In genomic region chr14:81164167-81164774, GRCh38 we compare ENCODE assay signal across 8 cellular contexts. TPM values are rescaled to one million over a fixed set of nuclear protein-coding genes. Genes with fewer than 3 reads are reported as not detected.
DNase-seq lines count a peak whose midpoint lies in the region; ATAC-seq and TF ChIP-seq lines count a peak whose summit lies in the region.

No MANE protein-coding gene starts in this region.

- DNase-seq in AML-193 (lab: John Stamatoyannopoulos, UW) (peak; percentile 73 to 80), NCI-H1436 (lab: John Stamatoyannopoulos, UW) (peak; percentile 74), brain pericyte (ENCODE audit: low read depth, low spot score) (peak; percentile 15), left lobe of liver (ENCODE audit: low spot score) (peak; percentile 79)
- peak; percentile 5 to 15 for DNase-seq in stimulated activated CD8-positive, alpha-beta memory T cell treated with anti-CD3 and anti-CD28 coated beads, Interleukin-7, amount 100 ng/mL, for 4 hours (ENCODE audit: low read depth in 2 of 2)

- ATAC-seq in GM18520 (IDR thresholded peaks at IDR 0.05; ENCODE audit: unreplicated experiment) (peak; percentile 81), HG02943 (IDR thresholded peaks at IDR 0.05; ENCODE audit: low read depth, unreplicated experiment) (peak; percentile 77), SK-N-SH treated with all-trans-retinoic acid at 6 μM for 48 hours (peak; percentile 99), left lobe of liver (peak; percentile 90)

TF ChIP-seq in SK-N-SH treated with all-trans-retinoic acid at 6 μM for 48 hours, 23 proteins besides CTCF, POLR2A, EP300 and RAD21:
- TF ChIP-seq CREB5 (CRISPR knock-in tag; IDR thresholded peaks at IDR 0.05; ENCODE audit: low read depth) (no peak), POU6F1 (CRISPR knock-in tag; IDR thresholded peaks at IDR 0.05; ENCODE audit: borderline replicate concordance, low read depth) (no peak), PATZ1 (CRISPR knock-in tag; IDR thresholded peaks at IDR 0.05; ENCODE audit: borderline replicate concordance) (no peak), ZFP30 (CRISPR knock-in tag; IDR thresholded peaks at IDR 0.05) (no peak), BACH2 (CRISPR knock-in tag; IDR thresholded peaks at IDR 0.05; ENCODE audit: borderline replicate concordance) (no peak), ESRRG (CRISPR knock-in tag; IDR thresholded peaks at IDR 0.05) (no peak), PPARA (CRISPR knock-in tag; IDR thresholded peaks at IDR 0.05; ENCODE audit: borderline replicate concordance) (no peak), ZNF70 (CRISPR knock-in tag; IDR thresholded peaks at IDR 0.05) (no peak), GLIS3 (CRISPR knock-in tag; IDR thresholded peaks at IDR 0.05) (no peak), OSR1 (CRISPR knock-in tag; IDR thresholded peaks at IDR 0.05) (no peak), CSDC2 (CRISPR knock-in tag; IDR thresholded peaks at IDR 0.05) (no peak), TSHZ2 (CRISPR knock-in tag; IDR thresholded peaks at IDR 0.05) (no peak), TOX (CRISPR knock-in tag; IDR thresholded peaks at IDR 0.05; ENCODE audit: borderline replicate concordance) (no peak), TCF4 (CRISPR knock-in tag; IDR thresholded peaks at IDR 0.05; ENCODE audit: borderline replicate concordance) (no peak), ZC3H10 (CRISPR knock-in tag; IDR thresholded peaks at IDR 0.05) (no peak), RARB (CRISPR knock-in tag; IDR thresholded peaks at IDR 0.05) (no peak), ISL1 (CRISPR knock-in tag; IDR thresholded peaks at IDR 0.05) (no peak), SNAI2 (CRISPR knock-in tag; IDR thresholded peaks at IDR 0.05) (no peak), ZNF8 (CRISPR knock-in tag; IDR thresholded peaks at IDR 0.05) (no peak), CSRNP3 (CRISPR knock-in tag; IDR thresholded peaks at IDR 0.05) (no peak)
TF ChIP-seq in SK-N-SH treated with all-trans-retinoic acid at 6 μM for 48 hours: peak in this region for 0.

RNA-seq across cellular contexts. Expression of gene GTF2A1, which starts 56.5 kb away (rescaled TPM):
- total RNA-seq in left lobe of liver, result 11.1 TPM

Comparison
In these comparisons a context has a peak if more than half of its experiments do, and no peak if none do; other contexts are left out.
1. Peak in every context shown above with its lines: DNase-seq and ATAC-seq.
2. DNase-seq: peak in every context shown above with its lines; median percentile 79 in left lobe of liver; 76 in AML-193; 74 in NCI-H1436; 15 in brain pericyte; 10 in stimulated activated CD8-positive, alpha-beta memory T cell treated with anti-CD3 and anti-CD28 coated beads, Interleukin-7, amount 100 ng/mL, for 4 hours.